In genomic region chr2:23682481-23682880, GRCh38 we compare ENCODE assay signal across 3 cellular contexts.
TF ChIP-seq lines count a peak whose summit lies in the region.

No MANE protein-coding gene starts in this region.

TF ChIP-seq in HepG2, 621 proteins besides CTCF, POLR2A, EP300 and RAD21:
- TF ChIP-seq AGO2 (optimal IDR thresholded peaks at IDR 0.05; ENCODE audit: low read depth, low read length) (peak; percentile 9), SSRP1 (CRISPR knock-in tag; IDR thresholded peaks at IDR 0.05) (no peak)

TF ChIP-seq in IMR-90, 13 proteins besides CTCF, POLR2A, EP300 and RAD21:
- TF ChIP-seq MXI1 (IDR thresholded peaks at IDR 0.05; ENCODE audit: borderline replicate concordance, low read depth, low read length), result no peak
- no peak for TF ChIP-seq BHLHE40 (IDR thresholded peaks at IDR 0.05; ENCODE audit: low read depth, low read length)
- TF ChIP-seq RFX5 (IDR thresholded peaks at IDR 0.05; ENCODE audit: low read depth, low read length), result no peak

TF ChIP-seq in H1, 55 proteins besides CTCF, POLR2A, EP300 and RAD21:
- no peak for TF ChIP-seq SP1 (IDR thresholded peaks at IDR 0.05; ENCODE audit: low read depth, low read length)
- TF ChIP-seq, protein P1, sequence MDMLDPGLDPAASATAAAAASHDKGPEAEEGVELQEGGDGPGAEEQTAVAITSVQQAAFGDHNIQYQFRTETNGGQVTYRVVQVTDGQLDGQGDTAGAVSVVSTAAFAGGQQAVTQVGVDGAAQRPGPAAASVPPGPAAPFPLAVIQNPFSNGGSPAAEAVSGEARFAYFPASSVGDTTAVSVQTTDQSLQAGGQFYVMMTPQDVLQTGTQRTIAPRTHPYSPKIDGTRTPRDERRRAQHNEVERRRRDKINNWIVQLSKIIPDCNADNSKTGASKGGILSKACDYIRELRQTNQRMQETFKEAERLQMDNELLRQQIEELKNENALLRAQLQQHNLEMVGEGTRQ (IDR thresholded peaks at IDR 0.05; ENCODE audit: low read length), result no peak
- TF ChIP-seq KDM1A (IDR thresholded peaks at IDR 0.05; ENCODE audit: borderline replicate concordance, low read length), result no peak
- no peak for TF ChIP-seq SAP30 (IDR thresholded peaks at IDR 0.05; ENCODE audit: insufficient read depth, insufficient replicate concordance, low read length)
- TF ChIP-seq RFX5 (IDR thresholded peaks at IDR 0.05; ENCODE audit: borderline replicate concordance, low read depth, low read length), result no peak
- TF ChIP-seq, protein P2, sequence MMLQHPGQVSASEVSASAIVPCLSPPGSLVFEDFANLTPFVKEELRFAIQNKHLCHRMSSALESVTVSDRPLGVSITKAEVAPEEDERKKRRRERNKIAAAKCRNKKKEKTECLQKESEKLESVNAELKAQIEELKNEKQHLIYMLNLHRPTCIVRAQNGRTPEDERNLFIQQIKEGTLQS (IDR thresholded peaks at IDR 0.05; ENCODE audit: insufficient read depth, low read depth, low read length), result no peak
- TF ChIP-seq KDM5A (IDR thresholded peaks at IDR 0.05; ENCODE audit: low read length), result no peak
